8 cellular contexts compared by ENCODE assay signal in the genomic region with DNA sequence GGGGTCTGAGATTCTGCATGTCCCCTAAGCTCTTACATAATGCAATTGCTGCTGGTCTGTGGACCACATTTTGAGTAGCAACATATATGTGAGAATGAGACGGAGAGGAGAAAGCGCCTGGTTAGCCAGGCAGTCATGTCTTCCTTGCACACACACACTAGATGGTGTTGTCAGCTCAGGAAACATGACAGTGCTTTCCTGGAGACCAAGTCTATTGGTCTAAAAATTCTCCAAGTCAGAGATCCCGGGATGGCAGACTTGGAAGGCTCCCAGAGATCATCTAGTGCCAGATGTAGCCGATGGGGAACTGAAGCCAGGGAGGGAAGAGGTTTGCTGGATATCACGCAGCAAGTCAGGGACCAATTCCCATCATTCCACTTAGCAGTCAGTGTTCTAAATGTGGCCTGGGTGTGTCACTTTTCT. TPM values are rescaled to one million over a fixed set of nuclear protein-coding genes. Genes with fewer than 3 reads are reported as not detected.
DNase-seq lines count a peak whose midpoint lies in the region; ATAC-seq lines count a peak whose summit lies in the region.

No MANE protein-coding gene starts in this region.

- H3K9ac ChIP-seq in neuronal stem cell (ENCODE audit: low read depth, low read length, poor library complexity), result no peak overlapping the region

- H3K4ac ChIP-seq in neuronal stem cell (ENCODE audit: low read length), result no peak overlapping the region

- H3K18ac ChIP-seq in neuronal stem cell (ENCODE audit: low read length), result no peak overlapping the region

- peak; percentile 82 for DNase-seq in ELR (ENCODE audit: low read depth)
- DNase-seq in OCI-M1 (lab: John Stamatoyannopoulos, UW), result peak; percentile 59
- DNase-seq in fibroblast of gingiva (ENCODE audit: low read depth), result peak; percentile 95
- peak; percentile 18 for DNase-seq in neuronal stem cell (ENCODE audit: low spot score)
- DNase-seq in activated CD4-positive, CD25-positive, alpha-beta regulatory T cell (lab: John Stamatoyannopoulos, UW), result no peak

- H3K27me3 ChIP-seq in neuronal stem cell (ENCODE audit: control insufficient read depth in 3 of 3, insufficient read depth in 3 of 3, low read depth in 1 of 3, low read length in 3 of 3), result peaks cover 0 to 13% (median 0%) of the 10 kb centered on the region in 3 experiments

- H4K91ac ChIP-seq in neuronal stem cell (ENCODE audit: low read depth, low read length, poor library complexity), result no peak overlapping the region

- H3K4me2 ChIP-seq in neuronal stem cell (ENCODE audit: insufficient read depth, low read length, poor library complexity, severe bottlenecking), result no peak overlapping the region

- no peak overlapping the region for H3K27ac ChIP-seq in neuronal stem cell (replicated peaks; ENCODE audit: low read length)

- no peak overlapping the region for H3K14ac ChIP-seq in neuronal stem cell (ENCODE audit: low read length)

- H3K23ac ChIP-seq in neuronal stem cell (ENCODE audit: low read depth, low read length, poor library complexity), result no peak overlapping the region

- no peak overlapping the region for H3K4me3 ChIP-seq in neuronal stem cell (ENCODE audit: low read length in 2 of 2)

- H3K36me3 ChIP-seq in neuronal stem cell (replicated peaks in 1 of 2; ENCODE audit: control insufficient read depth in 2 of 2, insufficient read depth in 2 of 2, low read length in 2 of 2), result no peaks in the 10 kb centered on the region

- H3K79me1 ChIP-seq in neuronal stem cell (ENCODE audit: low read depth, low read length), result no peaks in the 10 kb centered on the region

- ATAC-seq in GM21515 (IDR thresholded peaks at IDR 0.05; ENCODE audit: unreplicated experiment) (no peak), GM19328 (IDR thresholded peaks at IDR 0.05; ENCODE audit: unreplicated experiment) (no peak), HG02840 (IDR thresholded peaks at IDR 0.05; ENCODE audit: low FRiP score, unreplicated experiment) (no peak)

- no peak overlapping the region for H2BK12ac ChIP-seq in neuronal stem cell (ENCODE audit: low read length)

- H2BK15ac ChIP-seq in neuronal stem cell (ENCODE audit: low read length), result no peak overlapping the region

- H4K8ac ChIP-seq in neuronal stem cell (ENCODE audit: low read depth, low read length), result no peak overlapping the region

- H3K4me1 ChIP-seq in neuronal stem cell (ENCODE audit: control insufficient read depth in 2 of 2, insufficient read depth in 1 of 2, low read depth in 1 of 2, low read length in 2 of 2), result no peaks in the 10 kb centered on the region

- H2AK5ac ChIP-seq in neuronal stem cell (ENCODE audit: low read depth, low read length), result no peak overlapping the region

- H2BK120ac ChIP-seq in neuronal stem cell (ENCODE audit: low read depth, low read length), result no peak overlapping the region

- no peaks in the 10 kb centered on the region for H3K9me3 ChIP-seq in neuronal stem cell (replicated peaks in 1 of 2; ENCODE audit: control insufficient read depth in 2 of 2, insufficient read depth in 1 of 2, low read depth in 1 of 2, low read length in 2 of 2)

- H2AFZ ChIP-seq in neuronal stem cell (ENCODE audit: low read length), result no peak overlapping the region

- H2BK5ac ChIP-seq in neuronal stem cell (ENCODE audit: low read length), result no peak overlapping the region

- no CpG with 5 or more reads among the region's 5 CpGs for WGBS in neuronal stem cell (ENCODE audit: extremely low coverage in 2 of 2, insufficient read length in 2 of 2, insufficient replicate concordance in 1 of 2), 2 donors

RNA-seq across cellular contexts. Expression of a gene that starts 53.4 kb away (rescaled TPM):
- 18.8 TPM for polyA plus RNA-seq in neuronal stem cell (2013, experiment 1 of 2)
- polyA plus RNA-seq in neuronal stem cell (2013, experiment 2 of 2), result 18.5 TPM

Comparison
In these comparisons a context has a peak if more than half of its experiments do, and no peak if none do; other contexts are left out.
1. DNase-seq: peak in ELR (single experiment), OCI-M1 (single experiment), fibroblast of gingiva (single experiment) and neuronal stem cell (single experiment); none in activated CD4-positive, CD25-positive, alpha-beta regulatory T cell (0 of 4).